In genomic region chr12:26786491-26787124, GRCh38 we compare ENCODE assay signal across 2 cellular contexts.
TF ChIP-seq lines count a peak whose summit lies in the region.

No MANE protein-coding gene starts in this region.

TF ChIP-seq in endothelial cell of umbilical vein, 7 proteins besides CTCF, POLR2A, EP300 and RAD21:
- TF ChIP-seq GATA2 (IDR thresholded peaks at IDR 0.05; ENCODE audit: insufficient read depth, insufficient read length, low read depth, low read length) (no peak), POLR2AphosphoS5 (IDR thresholded peaks at IDR 0.05; ENCODE audit: insufficient read depth, low read depth, low read length) (no peak)
TF ChIP-seq in endothelial cell of umbilical vein: peak in this region for 0.

TF ChIP-seq in HEK293T, 16 proteins besides CTCF, POLR2A, EP300 and RAD21:
- TF ChIP-seq NFRKB (IDR thresholded peaks at IDR 0.05): no peak
